1 cellular context compared by ENCODE assay signal in genomic region chr3:169149349-169149890, GRCh38.
TF ChIP-seq lines count a peak whose summit lies in the region.

No MANE protein-coding gene starts in this region.

TF ChIP-seq in K562, 482 proteins besides CTCF, POLR2A, EP300 and RAD21 (continued from another document and continues in another):
- TF ChIP-seq, protein P1, sequence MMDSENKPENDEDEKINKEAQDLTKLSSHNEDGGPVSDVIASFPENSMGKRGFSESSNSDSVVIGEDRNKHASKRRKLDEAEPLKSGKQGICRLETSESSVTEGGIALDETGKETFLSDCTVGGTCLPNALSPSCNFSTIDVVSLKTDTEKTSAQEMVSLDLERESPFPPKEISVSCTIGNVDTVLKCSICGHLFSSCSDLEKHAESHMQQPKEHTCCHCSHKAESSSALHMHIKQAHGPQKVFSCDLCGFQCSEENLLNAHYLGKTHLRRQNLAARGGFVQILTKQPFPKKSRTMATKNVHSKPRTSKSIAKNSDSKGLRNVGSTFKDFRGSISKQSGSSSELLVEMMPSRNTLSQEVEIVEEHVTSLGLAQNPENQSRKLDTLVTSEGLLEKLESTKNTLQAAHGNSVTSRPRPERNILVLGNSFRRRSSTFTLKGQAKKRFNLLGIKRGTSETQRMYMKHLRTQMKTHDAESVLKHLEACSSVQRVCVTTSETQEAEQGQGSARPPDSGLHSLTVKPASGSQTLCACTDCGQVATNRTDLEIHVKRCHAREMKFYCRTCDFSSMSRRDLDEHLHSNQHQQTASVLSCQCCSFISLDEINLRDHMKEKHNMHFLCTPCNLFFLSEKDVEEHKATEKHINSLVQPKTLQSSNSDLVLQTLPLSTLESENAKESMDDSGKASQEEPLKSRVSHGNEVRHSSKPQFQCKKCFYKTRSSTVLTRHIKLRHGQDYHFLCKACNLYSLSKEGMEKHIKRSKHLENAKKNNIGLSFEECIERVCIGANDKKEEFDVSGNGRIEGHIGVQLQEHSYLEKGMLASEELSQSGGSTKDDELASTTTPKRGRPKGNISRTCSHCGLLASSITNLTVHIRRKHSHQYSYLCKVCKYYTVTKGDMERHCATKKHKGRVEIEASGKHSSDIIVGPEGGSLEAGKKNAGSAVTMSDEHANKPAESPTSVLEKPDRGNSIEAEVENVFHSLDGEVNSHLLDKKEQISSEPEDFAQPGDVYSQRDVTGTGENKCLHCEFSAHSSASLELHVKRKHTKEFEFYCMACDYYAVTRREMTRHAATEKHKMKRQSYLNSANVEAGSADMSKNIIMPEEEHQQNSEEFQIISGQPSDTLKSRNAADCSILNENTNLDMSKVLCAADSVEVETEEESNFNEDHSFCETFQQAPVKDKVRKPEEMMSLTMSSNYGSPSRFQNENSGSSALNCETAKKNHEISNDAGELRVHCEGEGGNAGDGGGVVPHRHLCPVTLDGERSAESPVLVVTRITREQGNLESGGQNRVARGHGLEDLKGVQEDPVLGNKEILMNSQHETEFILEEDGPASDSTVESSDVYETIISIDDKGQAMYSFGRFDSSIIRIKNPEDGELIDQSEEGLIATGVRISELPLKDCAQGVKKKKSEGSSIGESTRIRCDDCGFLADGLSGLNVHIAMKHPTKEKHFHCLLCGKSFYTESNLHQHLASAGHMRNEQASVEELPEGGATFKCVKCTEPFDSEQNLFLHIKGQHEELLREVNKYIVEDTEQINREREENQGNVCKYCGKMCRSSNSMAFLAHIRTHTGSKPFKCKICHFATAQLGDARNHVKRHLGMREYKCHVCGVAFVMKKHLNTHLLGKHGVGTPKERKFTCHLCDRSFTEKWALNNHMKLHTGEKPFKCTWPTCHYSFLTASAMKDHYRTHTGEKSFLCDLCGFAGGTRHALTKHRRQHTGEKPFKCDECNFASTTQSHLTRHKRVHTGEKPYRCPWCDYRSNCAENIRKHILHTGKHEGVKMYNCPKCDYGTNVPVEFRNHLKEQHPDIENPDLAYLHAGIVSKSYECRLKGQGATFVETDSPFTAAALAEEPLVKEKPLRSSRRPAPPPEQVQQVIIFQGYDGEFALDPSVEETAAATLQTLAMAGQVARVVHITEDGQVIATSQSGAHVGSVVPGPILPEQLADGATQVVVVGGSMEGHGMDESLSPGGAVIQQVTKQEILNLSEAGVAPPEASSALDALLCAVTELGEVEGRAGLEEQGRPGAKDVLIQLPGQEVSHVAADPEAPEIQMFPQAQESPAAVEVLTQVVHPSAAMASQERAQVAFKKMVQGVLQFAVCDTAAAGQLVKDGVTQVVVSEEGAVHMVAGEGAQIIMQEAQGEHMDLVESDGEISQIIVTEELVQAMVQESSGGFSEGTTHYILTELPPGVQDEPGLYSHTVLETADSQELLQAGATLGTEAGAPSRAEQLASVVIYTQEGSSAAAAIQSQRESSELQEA (IDR thresholded peaks at IDR 0.05; ENCODE audit: low read depth): no peak
- TF ChIP-seq, protein P2, sequence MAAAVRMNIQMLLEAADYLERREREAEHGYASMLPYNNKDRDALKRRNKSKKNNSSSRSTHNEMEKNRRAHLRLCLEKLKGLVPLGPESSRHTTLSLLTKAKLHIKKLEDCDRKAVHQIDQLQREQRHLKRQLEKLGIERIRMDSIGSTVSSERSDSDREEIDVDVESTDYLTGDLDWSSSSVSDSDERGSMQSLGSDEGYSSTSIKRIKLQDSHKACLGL (CRISPR knock-in tag; IDR thresholded peaks at IDR 0.05; ENCODE audit: borderline replicate concordance, poor library complexity, severe bottlenecking): no peak
- TF ChIP-seq MAX (CRISPR knock-in tag; IDR thresholded peaks at IDR 0.05) (no peak), TCF3 (CRISPR knock-in tag; IDR thresholded peaks at IDR 0.05) (0 out of 2 replicates have a peak, but pooled peaks have one; percentile 5), FIP1L1 (IDR thresholded peaks at IDR 0.05; ENCODE audit: low read depth, low read length, poor library complexity, severe bottlenecking) (no peak), PPARD (CRISPR knock-in tag; IDR thresholded peaks at IDR 0.05) (no peak), ZNF589 (CRISPR knock-in tag; IDR thresholded peaks at IDR 0.05; ENCODE audit: low read depth) (no peak), CBFA2T3 (IDR thresholded peaks at IDR 0.05) (no peak), KHSRP (IDR thresholded peaks at IDR 0.05) (no peak), IRF2 (CRISPR knock-in tag; IDR thresholded peaks at IDR 0.05) (no peak), MAFG (tag; conservative IDR thresholded peaks at IDR 0.05) (no peak), TRIM25 (IDR thresholded peaks at IDR 0.05; ENCODE audit: borderline replicate concordance) (no peak), FOXM1 (IDR thresholded peaks at IDR 0.05; ENCODE audit: low read depth) (no peak), FOXM1 (CRISPR knock-in tag; IDR thresholded peaks at IDR 0.05; ENCODE audit: low read depth) (no peak), SNRNP70 (optimal IDR thresholded peaks at IDR 0.05; ENCODE audit: low read depth, low read length) (no peak), EP400 (IDR thresholded peaks at IDR 0.05) (no peak), TAF9B (IDR thresholded peaks at IDR 0.05; ENCODE audit: partially characterized antibody) (no peak), SMARCB1 (IDR thresholded peaks at IDR 0.05; ENCODE audit: insufficient read length, low read depth) (no peak), ZC3H4 (CRISPR knock-in tag; IDR thresholded peaks at IDR 0.05; ENCODE audit: borderline replicate concordance) (no peak), SP2 (IDR thresholded peaks at IDR 0.05; ENCODE audit: extremely low read depth, low read depth, low read length, poor library complexity, severe bottlenecking) (no peak), TBP (optimal IDR thresholded peaks at IDR 0.05; ENCODE audit: low read depth, low read length) (peak; percentile 75), ZNF224 (CRISPR knock-in tag; IDR thresholded peaks at IDR 0.05) (no peak), NFYB (IDR thresholded peaks at IDR 0.05; ENCODE audit: extremely low read depth, insufficient read length) (no peak), PRMT5 (CRISPR knock-in tag; IDR thresholded peaks at IDR 0.05) (no peak), RB1 (IDR thresholded peaks at IDR 0.05; ENCODE audit: low read depth) (peak; percentile 81), TSC22D4 (tag; IDR thresholded peaks at IDR 0.05) (no peak), SREBF1 (IDR thresholded peaks at IDR 0.05; ENCODE audit: borderline replicate concordance, low read depth, low read length) (no peak), GABPA (tag; conservative IDR thresholded peaks at IDR 0.05; ENCODE audit: low read depth) (no peak), ZNF263 (CRISPR knock-in tag; IDR thresholded peaks at IDR 0.05; ENCODE audit: borderline replicate concordance) (no peak), BRCA1 (IDR thresholded peaks at IDR 0.05) (no peak), BRCA1 (CRISPR knock-in tag; IDR thresholded peaks at IDR 0.05) (no peak), ZNF239 (CRISPR knock-in tag; IDR thresholded peaks at IDR 0.05) (no peak), KAT2B (IDR thresholded peaks at IDR 0.05; ENCODE audit: low read depth, low read length) (no peak), TCF7 (IDR thresholded peaks at IDR 0.05; ENCODE audit: borderline replicate concordance) (no peak), HEY1 (CRISPR knock-in tag; IDR thresholded peaks at IDR 0.05; ENCODE audit: borderline replicate concordance) (no peak), TBL1XR1 (IDR thresholded peaks at IDR 0.05; ENCODE audit: low read length in 2 of 2) (0 out of 4 replicates have a peak, but pooled peaks of 1 of the 2 experiments have one; percentile 37), NCOR1 (IDR thresholded peaks at IDR 0.05) (no peak), ILK (tag; IDR thresholded peaks at IDR 0.05; ENCODE audit: borderline replicate concordance, low read depth) (no peak), ETV5 (CRISPR knock-in tag; IDR thresholded peaks at IDR 0.05; ENCODE audit: low read depth) (0 out of 2 replicates have a peak, but pooled peaks have one; percentile 45), CHD2 (IDR thresholded peaks at IDR 0.05; ENCODE audit: low read depth, low read length) (peak; percentile 26; the same call in 1 of the 2 replicates), MTA2 (IDR thresholded peaks at IDR 0.05; ENCODE audit: low read depth) (no peak), ZNF445 (CRISPR knock-in tag; IDR thresholded peaks at IDR 0.05; ENCODE audit: low read depth) (no peak), RBM34 (IDR thresholded peaks at IDR 0.05; ENCODE audit: borderline replicate concordance, insufficient read depth, low read length) (no peak), ZNF77 (CRISPR knock-in tag; IDR thresholded peaks at IDR 0.05) (no peak), POLR3A (IDR thresholded peaks at IDR 0.05; ENCODE audit: borderline replicate concordance, extremely low read depth, insufficient read depth, insufficient read length) (no peak), CBX3 (IDR thresholded peaks at IDR 0.05; ENCODE audit: borderline replicate concordance in 1 of 2, low read length in 2 of 2) (no peak), ZNF740 (CRISPR knock-in tag; IDR thresholded peaks at IDR 0.05) (no peak), ZNF740 (tag; IDR thresholded peaks at IDR 0.05) (0 out of 4 replicates have a peak, but pooled peaks of 1 of the 2 experiments have one; percentile 34)
- TF ChIP-seq, protein P3, sequence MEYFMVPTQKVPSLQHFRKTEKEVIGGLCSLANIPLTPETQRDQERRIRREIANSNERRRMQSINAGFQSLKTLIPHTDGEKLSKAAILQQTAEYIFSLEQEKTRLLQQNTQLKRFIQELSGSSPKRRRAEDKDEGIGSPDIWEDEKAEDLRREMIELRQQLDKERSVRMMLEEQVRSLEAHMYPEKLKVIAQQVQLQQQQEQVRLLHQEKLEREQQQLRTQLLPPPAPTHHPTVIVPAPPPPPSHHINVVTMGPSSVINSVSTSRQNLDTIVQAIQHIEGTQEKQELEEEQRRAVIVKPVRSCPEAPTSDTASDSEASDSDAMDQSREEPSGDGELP (CRISPR knock-in tag; IDR thresholded peaks at IDR 0.05; ENCODE audit: borderline replicate concordance): peak; percentile 76; the same call in 1 of the 2 replicates
- TF ChIP-seq, protein P4, sequence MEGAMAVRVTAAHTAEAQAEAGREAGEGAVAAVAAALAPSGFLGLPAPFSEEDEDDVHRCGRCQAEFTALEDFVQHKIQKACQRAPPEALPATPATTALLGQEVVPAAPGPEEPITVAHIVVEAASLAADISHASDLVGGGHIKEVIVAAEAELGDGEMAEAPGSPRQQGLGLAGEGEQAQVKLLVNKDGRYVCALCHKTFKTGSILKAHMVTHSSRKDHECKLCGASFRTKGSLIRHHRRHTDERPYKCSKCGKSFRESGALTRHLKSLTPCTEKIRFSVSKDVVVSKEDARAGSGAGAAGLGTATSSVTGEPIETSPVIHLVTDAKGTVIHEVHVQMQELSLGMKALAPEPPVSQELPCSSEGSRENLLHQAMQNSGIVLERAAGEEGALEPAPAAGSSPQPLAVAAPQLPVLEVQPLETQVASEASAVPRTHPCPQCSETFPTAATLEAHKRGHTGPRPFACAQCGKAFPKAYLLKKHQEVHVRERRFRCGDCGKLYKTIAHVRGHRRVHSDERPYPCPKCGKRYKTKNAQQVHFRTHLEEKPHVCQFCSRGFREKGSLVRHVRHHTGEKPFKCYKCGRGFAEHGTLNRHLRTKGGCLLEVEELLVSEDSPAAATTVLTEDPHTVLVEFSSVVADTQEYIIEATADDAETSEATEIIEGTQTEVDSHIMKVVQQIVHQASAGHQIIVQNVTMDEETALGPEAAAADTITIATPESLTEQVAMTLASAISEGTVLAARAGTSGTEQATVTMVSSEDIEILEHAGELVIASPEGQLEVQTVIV (CRISPR knock-in tag; IDR thresholded peaks at IDR 0.05; ENCODE audit: borderline replicate concordance): no peak
- TF ChIP-seq, protein P5, sequence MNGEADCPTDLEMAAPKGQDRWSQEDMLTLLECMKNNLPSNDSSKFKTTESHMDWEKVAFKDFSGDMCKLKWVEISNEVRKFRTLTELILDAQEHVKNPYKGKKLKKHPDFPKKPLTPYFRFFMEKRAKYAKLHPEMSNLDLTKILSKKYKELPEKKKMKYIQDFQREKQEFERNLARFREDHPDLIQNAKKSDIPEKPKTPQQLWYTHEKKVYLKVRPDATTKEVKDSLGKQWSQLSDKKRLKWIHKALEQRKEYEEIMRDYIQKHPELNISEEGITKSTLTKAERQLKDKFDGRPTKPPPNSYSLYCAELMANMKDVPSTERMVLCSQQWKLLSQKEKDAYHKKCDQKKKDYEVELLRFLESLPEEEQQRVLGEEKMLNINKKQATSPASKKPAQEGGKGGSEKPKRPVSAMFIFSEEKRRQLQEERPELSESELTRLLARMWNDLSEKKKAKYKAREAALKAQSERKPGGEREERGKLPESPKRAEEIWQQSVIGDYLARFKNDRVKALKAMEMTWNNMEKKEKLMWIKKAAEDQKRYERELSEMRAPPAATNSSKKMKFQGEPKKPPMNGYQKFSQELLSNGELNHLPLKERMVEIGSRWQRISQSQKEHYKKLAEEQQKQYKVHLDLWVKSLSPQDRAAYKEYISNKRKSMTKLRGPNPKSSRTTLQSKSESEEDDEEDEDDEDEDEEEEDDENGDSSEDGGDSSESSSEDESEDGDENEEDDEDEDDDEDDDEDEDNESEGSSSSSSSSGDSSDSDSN (IDR thresholded peaks at IDR 0.05; ENCODE audit: borderline replicate concordance in 1 of 2, low read depth in 2 of 2, low read length in 2 of 2): peak; percentile 97 to 99
- TF ChIP-seq, protein P6, sequence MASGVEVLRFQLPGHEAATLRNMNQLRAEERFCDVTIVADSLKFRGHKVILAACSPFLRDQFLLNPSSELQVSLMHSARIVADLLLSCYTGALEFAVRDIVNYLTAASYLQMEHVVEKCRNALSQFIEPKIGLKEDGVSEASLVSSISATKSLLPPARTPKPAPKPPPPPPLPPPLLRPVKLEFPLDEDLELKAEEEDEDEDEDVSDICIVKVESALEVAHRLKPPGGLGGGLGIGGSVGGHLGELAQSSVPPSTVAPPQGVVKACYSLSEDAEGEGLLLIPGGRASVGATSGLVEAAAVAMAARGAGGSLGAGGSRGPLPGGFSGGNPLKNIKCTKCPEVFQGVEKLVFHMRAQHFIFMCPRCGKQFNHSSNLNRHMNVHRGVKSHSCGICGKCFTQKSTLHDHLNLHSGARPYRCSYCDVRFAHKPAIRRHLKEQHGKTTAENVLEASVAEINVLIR (CRISPR knock-in tag; IDR thresholded peaks at IDR 0.05): no peak
